ENCODE assay signal across 2 cellular contexts in genomic region chr18:23400918-23401317, GRCh38.
TF ChIP-seq lines count a peak whose summit lies in the region.

No MANE protein-coding gene starts in this region.

TF ChIP-seq in IMR-90, 13 proteins besides CTCF, POLR2A, EP300 and RAD21:
- TF ChIP-seq CHD1 (IDR thresholded peaks at IDR 0.05; ENCODE audit: low read depth, low read length) (no peak), NFE2L2 (IDR thresholded peaks at IDR 0.05; ENCODE audit: low read depth, low read length) (no peak), SMC3 (IDR thresholded peaks at IDR 0.05; ENCODE audit: low read depth, low read length) (no peak), RCOR1 (IDR thresholded peaks at IDR 0.05; ENCODE audit: insufficient replicate concordance, low read length) (no peak), ELK1 (IDR thresholded peaks at IDR 0.05; ENCODE audit: borderline replicate concordance, low read depth, low read length) (no peak), FOS (IDR thresholded peaks at IDR 0.05; ENCODE audit: low read depth, low read length) (no peak), CEBPB (IDR thresholded peaks at IDR 0.05; ENCODE audit: low read depth, low read length) (peak; percentile 50; the same call in 1 of the 2 replicates), RFX5 (IDR thresholded peaks at IDR 0.05; ENCODE audit: low read depth, low read length) (no peak)

TF ChIP-seq in GM12878, 131 proteins besides CTCF, POLR2A, EP300 and RAD21:
- no peak for TF ChIP-seq E4F1 (IDR thresholded peaks at IDR 0.05; ENCODE audit: borderline replicate concordance, partially characterized antibody)
- TF ChIP-seq TCF3 (IDR thresholded peaks at IDR 0.05; ENCODE audit: borderline replicate concordance, insufficient read depth, low read depth, low read length), result no peak
- TF ChIP-seq CBFB (IDR thresholded peaks at IDR 0.05; ENCODE audit: low read depth), result no peak
- TF ChIP-seq STAT1 (conservative IDR thresholded peaks at IDR 0.05), result no peak
- no peak for TF ChIP-seq MYC (IDR thresholded peaks at IDR 0.05; ENCODE audit: insufficient read depth, insufficient read length, insufficient replicate concordance, low read length, severe bottlenecking)
- TF ChIP-seq, protein P1, sequence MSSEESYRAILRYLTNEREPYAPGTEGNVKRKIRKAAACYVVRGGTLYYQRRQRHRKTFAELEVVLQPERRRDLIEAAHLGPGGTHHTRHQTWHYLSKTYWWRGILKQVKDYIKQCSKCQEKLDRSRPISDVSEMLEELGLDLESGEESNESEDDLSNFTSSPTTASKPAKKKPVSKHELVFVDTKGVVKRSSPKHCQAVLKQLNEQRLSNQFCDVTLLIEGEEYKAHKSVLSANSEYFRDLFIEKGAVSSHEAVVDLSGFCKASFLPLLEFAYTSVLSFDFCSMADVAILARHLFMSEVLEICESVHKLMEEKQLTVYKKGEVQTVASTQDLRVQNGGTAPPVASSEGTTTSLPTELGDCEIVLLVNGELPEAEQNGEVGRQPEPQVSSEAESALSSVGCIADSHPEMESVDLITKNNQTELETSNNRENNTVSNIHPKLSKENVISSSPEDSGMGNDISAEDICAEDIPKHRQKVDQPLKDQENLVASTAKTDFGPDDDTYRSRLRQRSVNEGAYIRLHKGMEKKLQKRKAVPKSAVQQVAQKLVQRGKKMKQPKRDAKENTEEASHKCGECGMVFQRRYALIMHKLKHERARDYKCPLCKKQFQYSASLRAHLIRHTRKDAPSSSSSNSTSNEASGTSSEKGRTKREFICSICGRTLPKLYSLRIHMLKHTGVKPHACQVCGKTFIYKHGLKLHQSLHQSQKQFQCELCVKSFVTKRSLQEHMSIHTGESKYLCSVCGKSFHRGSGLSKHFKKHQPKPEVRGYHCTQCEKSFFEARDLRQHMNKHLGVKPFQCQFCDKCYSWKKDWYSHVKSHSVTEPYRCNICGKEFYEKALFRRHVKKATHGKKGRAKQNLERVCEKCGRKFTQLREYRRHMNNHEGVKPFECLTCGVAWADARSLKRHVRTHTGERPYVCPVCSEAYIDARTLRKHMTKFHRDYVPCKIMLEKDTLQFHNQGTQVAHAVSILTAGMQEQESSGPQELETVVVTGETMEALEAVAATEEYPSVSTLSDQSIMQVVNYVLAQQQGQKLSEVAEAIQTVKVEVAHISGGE (CRISPR knock-in tag; IDR thresholded peaks at IDR 0.05), result no peak
- TF ChIP-seq CUX1 (IDR thresholded peaks at IDR 0.05; ENCODE audit: insufficient replicate concordance, low read depth, low read length), result no peak
- TF ChIP-seq ZSCAN29 (IDR thresholded peaks at IDR 0.05), result no peak
- no peak for TF ChIP-seq MEF2A (IDR thresholded peaks at IDR 0.05; ENCODE audit: insufficient read depth, low read depth, low read length)
- no peak for TF ChIP-seq CREB1 (IDR thresholded peaks at IDR 0.05; ENCODE audit: low read depth)
- no peak for TF ChIP-seq EED (IDR thresholded peaks at IDR 0.05; ENCODE audit: low read depth)
- TF ChIP-seq NR2F1 (conservative IDR thresholded peaks at IDR 0.05), result no peak
- TF ChIP-seq ATF2 (IDR thresholded peaks at IDR 0.05; ENCODE audit: low read length), result no peak
- no peak for TF ChIP-seq CHD2 (IDR thresholded peaks at IDR 0.05; ENCODE audit: borderline replicate concordance, low read depth, low read length)
- TF ChIP-seq GABPA (IDR thresholded peaks at IDR 0.05; ENCODE audit: low read depth), result no peak
- TF ChIP-seq, protein P2, sequence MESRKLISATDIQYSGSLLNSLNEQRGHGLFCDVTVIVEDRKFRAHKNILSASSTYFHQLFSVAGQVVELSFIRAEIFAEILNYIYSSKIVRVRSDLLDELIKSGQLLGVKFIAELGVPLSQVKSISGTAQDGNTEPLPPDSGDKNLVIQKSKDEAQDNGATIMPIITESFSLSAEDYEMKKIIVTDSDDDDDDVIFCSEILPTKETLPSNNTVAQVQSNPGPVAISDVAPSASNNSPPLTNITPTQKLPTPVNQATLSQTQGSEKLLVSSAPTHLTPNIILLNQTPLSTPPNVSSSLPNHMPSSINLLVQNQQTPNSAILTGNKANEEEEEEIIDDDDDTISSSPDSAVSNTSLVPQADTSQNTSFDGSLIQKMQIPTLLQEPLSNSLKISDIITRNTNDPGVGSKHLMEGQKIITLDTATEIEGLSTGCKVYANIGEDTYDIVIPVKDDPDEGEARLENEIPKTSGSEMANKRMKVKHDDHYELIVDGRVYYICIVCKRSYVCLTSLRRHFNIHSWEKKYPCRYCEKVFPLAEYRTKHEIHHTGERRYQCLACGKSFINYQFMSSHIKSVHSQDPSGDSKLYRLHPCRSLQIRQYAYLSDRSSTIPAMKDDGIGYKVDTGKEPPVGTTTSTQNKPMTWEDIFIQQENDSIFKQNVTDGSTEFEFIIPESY (IDR thresholded peaks at IDR 0.05), result no peak
- TF ChIP-seq, protein P3, sequence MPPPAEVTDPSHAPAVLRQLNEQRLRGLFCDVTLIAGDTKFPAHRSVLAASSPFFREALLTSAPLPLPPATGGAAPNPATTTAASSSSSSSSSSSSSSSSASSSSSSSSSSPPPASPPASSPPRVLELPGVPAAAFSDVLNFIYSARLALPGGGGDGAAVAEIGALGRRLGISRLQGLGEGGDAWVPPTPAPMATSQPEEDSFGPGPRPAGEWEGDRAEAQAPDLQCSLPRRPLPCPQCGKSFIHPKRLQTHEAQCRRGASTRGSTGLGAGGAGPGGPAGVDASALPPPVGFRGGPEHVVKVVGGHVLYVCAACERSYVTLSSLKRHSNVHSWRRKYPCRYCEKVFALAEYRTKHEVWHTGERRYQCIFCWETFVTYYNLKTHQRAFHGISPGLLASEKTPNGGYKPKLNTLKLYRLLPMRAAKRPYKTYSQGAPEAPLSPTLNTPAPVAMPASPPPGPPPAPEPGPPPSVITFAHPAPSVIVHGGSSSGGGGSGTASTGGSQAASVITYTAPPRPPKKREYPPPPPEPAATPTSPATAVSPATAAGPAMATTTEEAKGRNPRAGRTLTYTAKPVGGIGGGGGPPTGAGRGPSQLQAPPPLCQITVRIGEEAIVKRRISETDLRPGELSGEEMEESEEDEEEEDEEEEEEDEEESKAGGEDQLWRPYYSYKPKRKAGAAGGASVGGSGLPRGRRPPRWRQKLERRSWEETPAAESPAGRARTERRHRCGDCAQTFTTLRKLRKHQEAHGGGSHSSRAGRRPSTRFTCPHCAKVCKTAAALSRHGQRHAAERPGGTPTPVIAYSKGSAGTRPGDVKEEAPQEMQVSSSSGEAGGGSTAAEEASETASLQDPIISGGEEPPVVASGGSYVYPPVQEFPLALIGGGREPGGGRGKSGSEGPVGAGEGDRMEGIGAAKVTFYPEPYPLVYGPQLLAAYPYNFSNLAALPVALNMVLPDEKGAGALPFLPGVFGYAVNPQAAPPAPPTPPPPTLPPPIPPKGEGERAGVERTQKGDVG (CRISPR knock-in tag; IDR thresholded peaks at IDR 0.05), result no peak
